In the genomic region with DNA sequence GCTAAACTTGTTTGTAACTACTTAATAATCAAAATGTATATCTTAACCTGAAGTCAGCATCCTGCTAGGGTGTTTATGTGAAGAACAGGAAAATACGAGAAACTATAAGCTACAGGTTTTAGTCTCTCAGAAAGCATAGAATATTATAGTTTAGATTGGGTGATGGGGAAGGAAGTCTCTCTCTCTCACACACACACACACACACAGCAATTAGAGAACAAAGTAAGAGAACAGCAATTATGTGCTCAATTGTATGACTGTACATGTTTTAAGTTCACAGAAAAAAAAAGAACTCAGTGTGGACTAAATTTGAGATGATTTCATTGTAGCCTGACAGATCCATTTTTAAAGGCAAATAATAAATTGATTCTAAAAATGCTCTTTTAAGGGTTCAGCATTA, we compare ENCODE assay signal across 9 cellular contexts.
DNase-seq lines count a peak whose midpoint lies in the region; ATAC-seq lines count a peak whose summit lies in the region.
"Had no signal": no experiment of that assay in that cellular context is flagged by ENCODE, and none has a peak within 500 bp of the region (broad histone marks: within the 10 kb centered on the region; RNA-seq: fewer than 3 reads in every experiment).

No MANE protein-coding gene starts in this region.

- no peaks in the 10 kb centered on the region for H3K36me3 Mint-ChIP-seq in stimulated activated naive CD8-positive, alpha-beta T cell treated with anti-CD3 and anti-CD28 coated beads, Interleukin-15, Interleukin-2, amounts not matched to agents 100 ng/mL and 50 ng/mL, for 24 hours (ENCODE audit: low read depth)

- no peaks in the 10 kb centered on the region for H3K36me3 ChIP-seq in adipocyte (ENCODE audit: control insufficient read depth, insufficient read depth, low read length, severe bottlenecking)
- H3K36me3 ChIP-seq in muscle layer of duodenum (ENCODE audit: control insufficient read depth in 1 of 2, insufficient read depth in 2 of 2, low read length in 2 of 2): no peaks in the 10 kb centered on the region

- H3K4me3 ChIP-seq in adipocyte (ENCODE audit: low read length) (peak overlapping the region; percentile 81), muscle layer of duodenum (ENCODE audit: low read depth in 1 of 2, low read length in 2 of 2) (peak overlapping the region; percentile 59 to 66)

- no peaks in the 10 kb centered on the region for H3K4me1 Mint-ChIP-seq in stimulated activated naive CD8-positive, alpha-beta T cell treated with anti-CD3 and anti-CD28 coated beads, Interleukin-15, Interleukin-2, amounts not matched to agents 100 ng/mL and 50 ng/mL, for 24 hours (ENCODE audit: low read depth)

- no peaks in the 10 kb centered on the region for H3K9me3 Mint-ChIP-seq in stimulated activated naive CD8-positive, alpha-beta T cell treated with anti-CD3 and anti-CD28 coated beads, Interleukin-15, Interleukin-2, amounts not matched to agents 100 ng/mL and 50 ng/mL, for 24 hours
- H3K9me3 Mint-ChIP-seq: activated CD8-positive, alpha-beta T cell treated with anti-CD3 and anti-CD28 coated beads for 36 hours had no signal

- H3K27me3 Mint-ChIP-seq in stimulated activated naive CD8-positive, alpha-beta T cell treated with anti-CD3 and anti-CD28 coated beads, Interleukin-15, Interleukin-2, amounts not matched to agents 100 ng/mL and 50 ng/mL, for 24 hours: peaks cover 38% of the 10 kb centered on the region

- peak overlapping the region; percentile 35 for H3K9ac ChIP-seq in adipocyte (ENCODE audit: low read length)

- DNase-seq in stimulated activated naive CD8-positive, alpha-beta T cell treated with anti-CD3 and anti-CD28 coated beads, Interleukin-15, Interleukin-2, amounts not matched to agents 100 U/mL and 50 U/mL, for 24 hours: no peak
- DNase-seq in adipocyte (ENCODE audit: low read depth) (no peak), NCI-H187 (lab: John Stamatoyannopoulos, UW) (no peak), cortex of kidney (lab: John Stamatoyannopoulos, UW) (no peak)
- DNase-seq: activated CD8-positive, alpha-beta T cell treated with anti-CD3 and anti-CD28 coated beads for 36 hours had no signal

- peaks cover 6% of the 10 kb centered on the region for H3K4me1 ChIP-seq in adipocyte (ENCODE audit: control insufficient read depth, insufficient read depth, low read length)
- H3K4me1 ChIP-seq in muscle layer of duodenum (ENCODE audit: control insufficient read depth in 1 of 2, insufficient read depth in 2 of 2, low read length in 2 of 2): peaks cover 0 to 4% of the 10 kb centered on the region in 2 donors

- peak overlapping the region; percentile 49 for H3K4me3 Mint-ChIP-seq in stimulated activated naive CD8-positive, alpha-beta T cell treated with anti-CD3 and anti-CD28 coated beads, Interleukin-15, Interleukin-2, amounts not matched to agents 100 ng/mL and 50 ng/mL, for 24 hours
- H3K4me3 Mint-ChIP-seq: activated CD8-positive, alpha-beta T cell treated with anti-CD3 and anti-CD28 coated beads for 36 hours had no signal

- no peak for ATAC-seq in stimulated activated naive CD8-positive, alpha-beta T cell treated with anti-CD3 and anti-CD28 coated beads, Interleukin-15, Interleukin-2, amounts not matched to agents 100 U/mL and 50 U/mL, for 24 hours
- ATAC-seq in esophagus mucosa (no peak), HG03460 (IDR thresholded peaks at IDR 0.05; ENCODE audit: unreplicated experiment) (no peak)
- ATAC-seq: activated CD8-positive, alpha-beta T cell treated with anti-CD3 and anti-CD28 coated beads for 36 hours had no signal

- H3K27ac ChIP-seq in muscle layer of duodenum (ENCODE audit: low read length): no peak overlapping the region

- no peaks in the 10 kb centered on the region for H3K9me3 ChIP-seq in adipocyte (ENCODE audit: control insufficient read depth, low read length)
- no peaks in the 10 kb centered on the region for H3K9me3 ChIP-seq in muscle layer of duodenum (ENCODE audit: control insufficient read depth in 1 of 2, low read length in 2 of 2)

- H3K27ac Mint-ChIP-seq in stimulated activated naive CD8-positive, alpha-beta T cell treated with anti-CD3 and anti-CD28 coated beads, Interleukin-15, Interleukin-2, amounts not matched to agents 100 ng/mL and 50 ng/mL, for 24 hours: no peak overlapping the region
- H3K27ac Mint-ChIP-seq: activated CD8-positive, alpha-beta T cell treated with anti-CD3 and anti-CD28 coated beads for 36 hours had no signal

- H3K27me3 ChIP-seq in adipocyte (replicated peaks; ENCODE audit: control insufficient read depth, insufficient read depth, low read length) (peaks cover 16% of the 10 kb centered on the region), muscle layer of duodenum (ENCODE audit: low read depth, low read length) (no peaks in the 10 kb centered on the region)
